In the genomic region with DNA sequence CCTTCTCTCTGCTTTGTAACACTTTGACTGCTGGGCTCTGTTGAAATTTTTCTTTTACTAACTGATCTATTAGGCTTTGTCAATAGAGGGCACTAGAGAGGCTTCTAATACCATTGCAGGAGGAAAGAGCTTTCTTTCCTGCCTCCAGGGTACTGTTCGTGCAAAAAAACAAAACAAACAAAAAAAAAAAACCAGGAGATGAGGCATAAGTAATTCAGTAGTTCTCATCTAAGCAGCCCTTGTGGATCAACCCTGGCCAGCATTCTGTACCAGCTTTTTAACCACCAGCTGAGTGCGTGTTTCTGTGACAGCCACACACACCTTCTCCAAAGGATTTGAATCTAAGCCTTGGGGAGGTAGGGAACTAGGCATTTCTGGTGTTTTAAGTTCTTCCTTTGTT, we compare ENCODE assay signal across 9 cellular contexts.
DNase-seq lines count a peak whose midpoint lies in the region; ATAC-seq and TF ChIP-seq lines count a peak whose summit lies in the region.
"Had no signal": no experiment of that assay in that cellular context is flagged by ENCODE, and none has a peak within 500 bp of the region (broad histone marks: within the 10 kb centered on the region; RNA-seq: fewer than 3 reads in every experiment).

No MANE protein-coding gene starts in this region.

- DNase-seq in DND-41, result peak; percentile 50
- DNase-seq in NCI-H1048 (lab: John Stamatoyannopoulos, UW), result peak; percentile 82
- DNase-seq in WTC11 (ENCODE audit: low spot score), result no peak
- DNase-seq in kidney epithelial cell (ENCODE audit: low read depth), result no peak
- no peak for DNase-seq in NCI-H2227 (lab: John Stamatoyannopoulos, UW; ENCODE audit: unreplicated experiment)
- DNase-seq in activated CD8-positive, alpha-beta memory T cell treated with anti-CD3 and anti-CD28 coated beads, Interleukin-2, amount 10 ng/mL, durations not matched to agents 7 days and 5 days, result no peak

- H3K4me3 Mint-ChIP-seq in WTC11, result no peak overlapping the region
- H3K4me3 Mint-ChIP-seq in activated CD8-positive, alpha-beta memory T cell treated with anti-CD3 and anti-CD28 coated beads, Interleukin-2, amount 10 ng/mL, durations not matched to agents 7 days and 5 days, result no peak overlapping the region

- ATAC-seq in DND-41 (ENCODE audit: insufficient read depth, low read depth) (peak; percentile 74), GM21825 (IDR thresholded peaks at IDR 0.05; ENCODE audit: unreplicated experiment) (peak; percentile 65), WTC11 (peak; percentile 92), HG03108 (IDR thresholded peaks at IDR 0.05; ENCODE audit: unreplicated experiment) (no peak)
- no peak for ATAC-seq in activated CD8-positive, alpha-beta memory T cell treated with anti-CD3 and anti-CD28 coated beads, Interleukin-2, amount 10 ng/mL, durations not matched to agents 7 days and 5 days

- no peak overlapping the region for H3K27ac Mint-ChIP-seq in WTC11
- H3K27ac Mint-ChIP-seq in activated CD8-positive, alpha-beta memory T cell treated with anti-CD3 and anti-CD28 coated beads, Interleukin-2, amount 10 ng/mL, durations not matched to agents 7 days and 5 days, result no peak overlapping the region

- peaks cover 18% of the 10 kb centered on the region; the same call in 1 of the 2 replicates for H3K79me2 ChIP-seq in DND-41 (ENCODE audit: insufficient read depth, low read length)

- POLR2A ChIA-PET in WTC11 (lab: Charles Lee), result no interaction called here

- H3K36me3 Mint-ChIP-seq in WTC11, result peaks cover 9% of the 10 kb centered on the region
- H3K36me3 Mint-ChIP-seq in activated CD8-positive, alpha-beta memory T cell treated with anti-CD3 and anti-CD28 coated beads, Interleukin-2, amount 10 ng/mL, durations not matched to agents 7 days and 5 days, result no peaks in the 10 kb centered on the region

- H4K20me1 ChIP-seq in DND-41 (ENCODE audit: insufficient read depth, low read length), result no peaks in the 10 kb centered on the region

- H3K9me3 ChIP-seq in DND-41 (ENCODE audit: insufficient read depth, low read length, severe bottlenecking), result no peaks in the 10 kb centered on the region
- H3K9me3 ChIP-seq: SJSA1 had no signal

- H3K27me3 ChIP-seq in DND-41 (ENCODE audit: insufficient read depth, low read length, poor library complexity) (no peaks in the 10 kb centered on the region), kidney epithelial cell (ENCODE audit: control insufficient read depth, insufficient read depth, low read length) (no peaks in the 10 kb centered on the region)
- H3K27me3 ChIP-seq: SJSA1 had no signal

- H3K36me3 ChIP-seq in DND-41 (ENCODE audit: insufficient read depth, low read length), result peaks cover 15% of the 10 kb centered on the region; the same call in 1 of the 2 replicates
- no peaks in the 10 kb centered on the region for H3K36me3 ChIP-seq in kidney epithelial cell (ENCODE audit: control insufficient read depth, insufficient read depth, low read length)
- H3K36me3 ChIP-seq: SJSA1 had no signal

- CTCF ChIA-PET in WTC11 (lab: Charles Lee), result interaction anchor here (0.5 to 1.6 kb wide), 15 partner anchors 9 to 1762 kb away, joined by 3 to 8 read pairs (median 4); a partner anchor contains a TSS
- CTCF ChIA-PET in activated CD8-positive, alpha-beta memory T cell treated with anti-CD3 and anti-CD28 coated beads, Interleukin-2, amount 10 ng/mL, durations not matched to agents 7 days and 5 days (lab: Charles Lee), result no interaction called here

- peak overlapping the region; percentile 23; the same call in 1 of the 2 replicates for H2AFZ ChIP-seq in DND-41 (ENCODE audit: low read depth, low read length)

- peak overlapping the region; percentile 32 for H3K9ac ChIP-seq in DND-41 (ENCODE audit: low read depth, low read length)

- H3K4me1 ChIP-seq in DND-41 (ENCODE audit: insufficient read depth, low read length), result peaks cover 30% of the 10 kb centered on the region
- H3K4me1 ChIP-seq: SJSA1 had no signal

- peaks cover 18% of the 10 kb centered on the region for H3K4me1 Mint-ChIP-seq in WTC11
- no peaks in the 10 kb centered on the region for H3K4me1 Mint-ChIP-seq in activated CD8-positive, alpha-beta memory T cell treated with anti-CD3 and anti-CD28 coated beads, Interleukin-2, amount 10 ng/mL, durations not matched to agents 7 days and 5 days

- H3K27ac ChIP-seq in DND-41 (ENCODE audit: low read length), result peak overlapping the region; percentile 84
- H3K27ac ChIP-seq: SJSA1 had no signal

- H3K27me3 Mint-ChIP-seq in WTC11 (ENCODE audit: low read depth), result no peaks in the 10 kb centered on the region
- H3K27me3 Mint-ChIP-seq in activated CD8-positive, alpha-beta memory T cell treated with anti-CD3 and anti-CD28 coated beads, Interleukin-2, amount 10 ng/mL, durations not matched to agents 7 days and 5 days, result no peaks in the 10 kb centered on the region

- TF ChIP-seq CTCF in DND-41 (IDR thresholded peaks at IDR 0.05; ENCODE audit: borderline replicate concordance, extremely low read depth, low read length, poor library complexity, severe bottlenecking) (peak; percentile 77), WTC11 (IDR thresholded peaks at IDR 0.05) (peak; percentile 52), kidney epithelial cell (IDR thresholded peaks at IDR 0.05; ENCODE audit: insufficient read depth, low read length, poor library complexity, severe bottlenecking) (peak; percentile 71)

- peaks cover 14% of the 10 kb centered on the region for H3K9me3 Mint-ChIP-seq in WTC11
- H3K9me3 Mint-ChIP-seq in activated CD8-positive, alpha-beta memory T cell treated with anti-CD3 and anti-CD28 coated beads, Interleukin-2, amount 10 ng/mL, durations not matched to agents 7 days and 5 days (ENCODE audit: low read depth), result no peaks in the 10 kb centered on the region

- H3K4me2 ChIP-seq in DND-41 (ENCODE audit: insufficient read depth, low read length), result peak overlapping the region; percentile 54

- H3K4me3 ChIP-seq in DND-41 (ENCODE audit: low read depth in 1 of 2, low read length in 2 of 2), result no peak overlapping the region
- no peak overlapping the region for H3K4me3 ChIP-seq in kidney epithelial cell (ENCODE audit: low read depth, low read length)
- H3K4me3 ChIP-seq: SJSA1 had no signal

TF ChIP-seq in WTC11, 78 proteins besides CTCF, POLR2A, EP300 and RAD21:
- TF ChIP-seq ZNF263 (CRISPR knock-in tag; IDR thresholded peaks at IDR 0.05; ENCODE audit: low read depth) (no peak), FOXK1 (CRISPR knock-in tag; IDR thresholded peaks at IDR 0.05) (no peak), RORB (CRISPR knock-in tag; IDR thresholded peaks at IDR 0.05) (no peak)
- TF ChIP-seq, protein P1, sequence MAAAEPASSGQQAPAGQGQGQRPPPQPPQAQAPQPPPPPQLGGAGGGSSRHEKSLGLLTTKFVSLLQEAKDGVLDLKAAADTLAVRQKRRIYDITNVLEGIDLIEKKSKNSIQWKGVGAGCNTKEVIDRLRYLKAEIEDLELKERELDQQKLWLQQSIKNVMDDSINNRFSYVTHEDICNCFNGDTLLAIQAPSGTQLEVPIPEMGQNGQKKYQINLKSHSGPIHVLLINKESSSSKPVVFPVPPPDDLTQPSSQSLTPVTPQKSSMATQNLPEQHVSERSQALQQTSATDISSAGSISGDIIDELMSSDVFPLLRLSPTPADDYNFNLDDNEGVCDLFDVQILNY (CRISPR knock-in tag; IDR thresholded peaks at IDR 0.05), result no peak
- TF ChIP-seq, protein P2, sequence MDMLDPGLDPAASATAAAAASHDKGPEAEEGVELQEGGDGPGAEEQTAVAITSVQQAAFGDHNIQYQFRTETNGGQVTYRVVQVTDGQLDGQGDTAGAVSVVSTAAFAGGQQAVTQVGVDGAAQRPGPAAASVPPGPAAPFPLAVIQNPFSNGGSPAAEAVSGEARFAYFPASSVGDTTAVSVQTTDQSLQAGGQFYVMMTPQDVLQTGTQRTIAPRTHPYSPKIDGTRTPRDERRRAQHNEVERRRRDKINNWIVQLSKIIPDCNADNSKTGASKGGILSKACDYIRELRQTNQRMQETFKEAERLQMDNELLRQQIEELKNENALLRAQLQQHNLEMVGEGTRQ (CRISPR knock-in tag; IDR thresholded peaks at IDR 0.05), result no peak

Comparison
In these comparisons a context has a peak if more than half of its experiments do, and no peak if none do; other contexts are left out.
1. ATAC-seq: peak in DND-41 (single experiment), GM21825 (single experiment) and WTC11 (single experiment); none in HG03108 (single experiment) and activated CD8-positive, alpha-beta memory T cell treated with anti-CD3 and anti-CD28 coated beads, Interleukin-2, amount 10 ng/mL, durations not matched to agents 7 days and 5 days (single experiment).
2. DNase-seq: peak in DND-41 (single experiment) and NCI-H1048 (single experiment); none in WTC11 (single experiment), kidney epithelial cell (single experiment), NCI-H2227 (single experiment) and activated CD8-positive, alpha-beta memory T cell treated with anti-CD3 and anti-CD28 coated beads, Interleukin-2, amount 10 ng/mL, durations not matched to agents 7 days and 5 days (single experiment).
3. Peak in every context shown above with its lines, with median percentiles within 50 percentile points of each other: CTCF ChIP-seq.